14 cellular contexts compared by ENCODE assay signal in the genomic region with DNA sequence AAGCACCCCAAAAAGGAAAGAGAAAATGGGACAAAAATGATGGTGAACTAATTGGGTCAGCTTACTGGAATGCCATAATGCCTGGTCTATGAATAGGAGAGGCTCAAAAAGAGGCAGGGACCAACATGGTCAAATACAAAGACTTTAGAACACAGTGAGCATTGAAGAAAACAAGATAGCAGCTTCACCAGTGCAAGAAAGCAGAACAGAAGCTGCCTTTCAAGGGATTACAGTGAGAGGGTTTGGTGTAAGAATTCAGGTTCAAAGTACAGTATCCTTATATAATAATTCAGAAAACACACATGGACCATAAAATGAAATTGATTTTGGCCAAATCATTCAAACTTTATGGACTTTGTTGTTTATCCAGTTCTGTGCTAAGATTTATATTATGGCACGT.
"Had no signal": no experiment of that assay in that cellular context is flagged by ENCODE, and none has a peak within 500 bp of the region (broad histone marks: within the 10 kb centered on the region; RNA-seq: fewer than 3 reads in every experiment).

No MANE protein-coding gene starts in this region.

- H3K27ac ChIP-seq: gastrocnemius medialis, spleen, thyroid gland had no signal

- ATAC-seq: gastrocnemius medialis had no signal

- H3K4me3 ChIP-seq: gastrocnemius medialis, spleen, thyroid gland had no signal

- DNase-seq: activated CD4-positive, alpha-beta memory T cell treated with anti-CD3 and anti-CD28 coated beads for 36 hours; activated CD4-positive, alpha-beta T cell treated with anti-CD3 and anti-CD28 coated beads for 48 hours; activated naive CD4-positive, alpha-beta T cell treated with Interleukin-2 at 50 U/mL for 16 hours; activated naive CD8-positive, alpha-beta T cell treated with anti-CD3 and anti-CD28 coated beads, Interleukin-2, amount 10 ng/mL, durations not matched to agents 7 days and 5 days; activated T-cell treated with anti-CD3 and anti-CD28 coated beads, Interleukin-2, amount 50 U/mL, for 48 hours; amniotic stem cell; effector memory CD4-positive, alpha-beta T cell; gastrocnemius medialis; hippocampal formation; spleen; stimulated activated CD4-positive, alpha-beta T cell treated with anti-CD3 and anti-CD28 coated beads, Interleukin-4, amount 100 ng/mL, for 1 hour; stimulated activated naive CD4-positive, alpha-beta T cell treated with Interleukin-2 at 50 U/mL for 16 hours; T-helper 2 cell; thyroid gland had no signal

- H3K27me3 ChIP-seq: gastrocnemius medialis, spleen, thyroid gland had no signal
